8 cellular contexts compared by ENCODE assay signal in genomic region chr14:45085004-45085403, GRCh38. TPM values are rescaled to one million over a fixed set of nuclear protein-coding genes. Genes with fewer than 3 reads are reported as not detected.
DNase-seq lines count a peak whose midpoint lies in the region; ATAC-seq and TF ChIP-seq lines count a peak whose summit lies in the region.

No MANE protein-coding gene starts in this region.

- no peak for TF ChIP-seq POLR2A in uterus (IDR thresholded peaks at IDR 0.05)

- intact Hi-C loops in uterus (cut with DNase I; ENCODE audit: low total_unique reads) = no loop called here

- peak overlapping the region; percentile 90 for H3K4me3 ChIP-seq in CD8-positive, alpha-beta memory T cell (ENCODE audit: low read length)
- peak overlapping the region; percentile 52 to 66 for H3K4me3 ChIP-seq in uterus

- peaks cover 53 to 62% (median 61%) of the 10 kb centered on the region in 3 donors for H3K4me1 Mint-ChIP-seq in CD8-positive, alpha-beta memory T cell
- H3K4me1 Mint-ChIP-seq in memory B cell = peaks cover 29% of the 10 kb centered on the region

- peaks cover 45% of the 10 kb centered on the region for H3K4me1 ChIP-seq in CD8-positive, alpha-beta memory T cell (ENCODE audit: insufficient read depth, low read length)
- H3K4me1 ChIP-seq in uterus = no peaks in the 10 kb centered on the region

- no peaks in the 10 kb centered on the region for H3K9me3 Mint-ChIP-seq in CD8-positive, alpha-beta memory T cell
- H3K9me3 Mint-ChIP-seq in memory B cell = no peaks in the 10 kb centered on the region

- TF ChIP-seq CTCF in uterus (IDR thresholded peaks at IDR 0.05) = no peak

- no peak for DNase-seq in CD8-positive, alpha-beta memory T cell
- DNase-seq in Kasumi-1 (lab: John Stamatoyannopoulos, UW) = peak; percentile 19 to 49
- DNase-seq in brain pericyte (ENCODE audit: low read depth, low spot score) = peak; percentile 5
- no peak for DNase-seq in memory B cell (ENCODE audit: low spot score in 2 of 2)
- DNase-seq in uterus = no peak
- DNase-seq in COR-L47 (lab: John Stamatoyannopoulos, UW) = no peak
- no peak for DNase-seq in mesenteric fat pad (ENCODE audit: low spot score)
- no peak for DNase-seq in activated CD4-positive, alpha-beta T cell treated with anti-CD3 and anti-CD28 coated beads, Interleukin-2, amount 50 U/mL, for 48 hours

- peak overlapping the region; percentile 89 for H3K27ac ChIP-seq in CD8-positive, alpha-beta memory T cell (ENCODE audit: low read depth, low read length)
- H3K27ac ChIP-seq in uterus = peak overlapping the region; percentile 80 to 88

- H3K9me3 ChIP-seq in CD8-positive, alpha-beta memory T cell (ENCODE audit: low read length) = no peaks in the 10 kb centered on the region
- H3K9me3 ChIP-seq in uterus = no peaks in the 10 kb centered on the region

- POLR2A ChIA-PET in CD8-positive, alpha-beta memory T cell (lab: Charles Lee) = interaction anchor here (0.7 to 2.6 kb wide), 5 partner anchors 10 to 234 kb away, joined by 3 to 12 read pairs (median 5); partner anchors contain the start of genes FKBP3 and TOGARAM1

- CTCF ChIA-PET in CD8-positive, alpha-beta memory T cell (lab: Charles Lee) = no interaction called here

- ATAC-seq in memory B cell (ENCODE audit: low read depth) = no peak

- H3K36me3 Mint-ChIP-seq in CD8-positive, alpha-beta memory T cell = peaks cover 0 to 19% (median 2%) of the 10 kb centered on the region in 3 donors
- no peaks in the 10 kb centered on the region for H3K36me3 Mint-ChIP-seq in memory B cell

- H3K27me3 ChIP-seq in CD8-positive, alpha-beta memory T cell (ENCODE audit: insufficient read depth, low read length, poor library complexity, severe bottlenecking) = no peaks in the 10 kb centered on the region
- H3K27me3 ChIP-seq in uterus = no peaks in the 10 kb centered on the region

- H3K36me3 ChIP-seq in CD8-positive, alpha-beta memory T cell (ENCODE audit: insufficient read depth, low read length) = no peaks in the 10 kb centered on the region
- H3K36me3 ChIP-seq in uterus = no peaks in the 10 kb centered on the region

- peaks cover 0 to 5% of the 10 kb centered on the region in 2 donors for H3K27me3 Mint-ChIP-seq in CD8-positive, alpha-beta memory T cell
- no peaks in the 10 kb centered on the region for H3K27me3 Mint-ChIP-seq in memory B cell

- peak overlapping the region; percentile 75 to 99 (median 95) for H3K27ac Mint-ChIP-seq in CD8-positive, alpha-beta memory T cell
- H3K27ac Mint-ChIP-seq in memory B cell = peak overlapping the region; percentile 96

- peak overlapping the region; percentile 92 to 97 (median 96) for H3K4me3 Mint-ChIP-seq in CD8-positive, alpha-beta memory T cell
- H3K4me3 Mint-ChIP-seq in memory B cell = peak overlapping the region; percentile 94

RNA-seq across cellular contexts. Expression of gene PRPF39, which starts 1.1 kb away (rescaled TPM):
- total RNA-seq in CD8-positive, alpha-beta memory T cell = 10 to 100 TPM; 48.6 to 49.1 TPM
- polyA plus RNA-seq in CD8-positive, alpha-beta memory T cell = 9.0 TPM
- 100 to 1,000 TPM in 1 of 4 donors, 10 to 100 TPM in 3; 39.1 to 243 (median 69.5) TPM for total RNA-seq in uterus
- 26.9 TPM for total RNA-seq in mesenteric fat pad

RNA-seq across cellular contexts. Expression of gene FKBP3, which starts 49.3 kb away (rescaled TPM):
- 10 to 100 TPM; 66.4 to 69.0 TPM for total RNA-seq in CD8-positive, alpha-beta memory T cell
- 67.9 TPM for polyA plus RNA-seq in CD8-positive, alpha-beta memory T cell
- total RNA-seq in uterus = 10 to 100 TPM; 20.2 to 57.7 (median 37.8) TPM
- 36.6 TPM for total RNA-seq in mesenteric fat pad

RNA-seq across cellular contexts. Expression of gene FANCM, which starts 50.7 kb away (rescaled TPM):
- total RNA-seq in CD8-positive, alpha-beta memory T cell = 10 to 100 TPM; 11.8 to 12.6 TPM
- 4.6 TPM for polyA plus RNA-seq in CD8-positive, alpha-beta memory T cell
- total RNA-seq in uterus = 10 to 100 TPM in 1 of 4 donors, 1 to 10 TPM in 3; 6.9 to 25.7 (median 9.0) TPM
- total RNA-seq in mesenteric fat pad = 6.1 TPM

Comparison
In these comparisons a context has a peak if more than half of its experiments do, and no peak if none do; other contexts are left out.
1. DNase-seq: peak in Kasumi-1 (2 of 2) and brain pericyte (single experiment); none in CD8-positive, alpha-beta memory T cell (0 of 5), memory B cell (0 of 2), uterus (0 of 2), COR-L47 (single experiment), mesenteric fat pad (single experiment) and activated CD4-positive, alpha-beta T cell treated with anti-CD3 and anti-CD28 coated beads, Interleukin-2, amount 50 U/mL, for 48 hours (0 of 2).